ENCODE assay signal across 20 cellular contexts in the genomic region with DNA sequence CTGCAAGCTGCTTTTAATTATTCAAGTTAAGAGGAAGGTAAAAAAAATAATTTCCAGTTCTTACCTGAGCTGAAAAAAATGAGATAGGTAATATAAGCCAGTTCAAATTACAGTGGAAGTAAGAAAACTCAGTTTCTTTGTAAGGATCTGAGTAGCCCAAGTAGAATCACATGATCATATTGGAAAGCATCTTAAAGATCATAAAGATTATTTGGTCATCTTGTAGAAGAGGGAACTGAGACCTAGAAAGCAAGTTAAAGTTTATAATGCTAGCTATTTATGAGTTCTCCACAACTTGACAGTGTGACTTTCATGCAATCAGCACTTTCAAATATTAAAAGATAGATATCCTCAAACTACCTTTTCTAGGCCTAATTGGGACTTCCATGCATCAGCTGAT.
"Had no signal": no experiment of that assay in that cellular context is flagged by ENCODE, and none has a peak within 500 bp of the region (broad histone marks: within the 10 kb centered on the region; RNA-seq: fewer than 3 reads in every experiment).

No MANE protein-coding gene starts in this region.

- H3K9me3 ChIP-seq: MG63, SJCRH30 had no signal

- H3K27ac ChIP-seq: HL-60, RWPE1, SJCRH30 had no signal

- H3K36me3 ChIP-seq: MG63, SJCRH30 had no signal

- FAIRE-seq: RCC 7860 had no signal

- DNase-seq: Karpas-422, KG1, MG63, NCI-H1092, NCI-H1105 treated with DMSO at 0.1 percent for 48 hours, NCI-H1417 treated with DMSO at 0.1 percent for 48 hours, NCI-H146, NCI-H187, NCI-H2029, NCI-H2171 treated with DMSO at 0.1 percent for 48 hours, NCI-H345, NCI-H524, NCI-H69, NCI-H774, SHP77, SJCRH30, T-helper 2 cell had no signal

- H3K4me3 ChIP-seq: MG63, SJCRH30 had no signal

- H3K27me3 ChIP-seq: MG63, SJCRH30 had no signal
